Comparison of ENCODE assay signal across 8 cellular contexts in the genomic region with DNA sequence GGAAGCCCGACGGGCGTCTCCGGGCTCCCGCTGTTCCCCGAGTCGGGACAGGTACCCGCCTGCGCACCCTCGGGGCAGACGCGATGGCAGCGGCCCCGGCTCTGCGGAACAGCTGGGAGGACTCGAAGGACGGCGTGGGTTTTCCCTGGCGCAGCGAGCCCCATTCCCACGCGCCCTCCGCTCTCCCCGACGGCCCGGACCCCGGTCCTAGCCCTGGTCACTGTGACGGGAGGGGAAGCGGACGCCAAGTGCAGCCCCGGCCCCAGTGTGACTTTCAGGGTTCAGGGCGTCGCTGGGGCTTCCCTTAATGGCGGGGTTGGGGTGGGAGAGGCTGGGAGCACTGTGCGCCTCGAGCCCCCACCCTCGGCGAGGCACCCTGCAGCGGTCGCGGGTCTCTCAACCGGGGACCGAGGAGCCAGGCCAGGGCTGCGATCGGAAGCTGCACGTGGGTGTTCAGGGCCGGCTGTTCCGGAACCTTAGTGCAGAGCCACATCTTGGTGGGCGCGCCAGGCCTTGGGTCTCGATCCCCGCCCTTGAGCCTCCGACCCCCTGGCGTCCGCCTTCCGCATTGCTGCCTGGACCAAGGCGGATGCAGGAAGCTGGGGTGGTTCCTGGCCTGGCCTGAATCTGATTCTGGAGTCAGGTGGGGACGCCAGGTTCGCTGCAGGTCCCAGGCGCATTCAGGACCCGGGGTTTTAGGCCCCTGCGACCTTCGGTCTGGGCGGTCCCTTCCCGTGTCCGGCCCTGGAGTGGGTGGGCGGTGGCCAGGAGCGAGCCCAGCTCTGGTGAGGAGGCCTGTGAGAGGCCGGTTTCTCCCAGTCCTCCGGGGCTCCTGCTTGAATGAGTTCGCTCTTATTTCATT. TPM values are rescaled to one million over a fixed set of nuclear protein-coding genes. Genes with fewer than 3 reads are reported as not detected.
A peak's percentile ranks its signal among the peaks of the same experiment; 100 is the strongest.
DNase-seq lines count a peak whose midpoint lies in the region; ATAC-seq, FAIRE-seq and TF ChIP-seq lines count a peak whose summit lies in the region.

No MANE protein-coding gene starts in this region.

- no peak overlapping the region for H3K4me3 ChIP-seq in CD4-positive, CD25-positive, alpha-beta regulatory T cell (ENCODE audit: low read depth, low read length)

- no peak for FAIRE-seq in urothelium cell line (lab: Jason Lieb, UNC)

- no peaks in the 10 kb centered on the region for H3K27me3 ChIP-seq in CD4-positive, CD25-positive, alpha-beta regulatory T cell (ENCODE audit: control insufficient read depth, insufficient read depth, low read length)

- H3K36me3 ChIP-seq in CD4-positive, CD25-positive, alpha-beta regulatory T cell (ENCODE audit: control insufficient read depth, insufficient read depth, low read length): no peaks in the 10 kb centered on the region

- peak; percentile 78 for TF ChIP-seq CTCF in endothelial cell (IDR thresholded peaks at IDR 0.05; ENCODE audit: unreplicated experiment)
- TF ChIP-seq CTCF in osteocyte (IDR thresholded peaks at IDR 0.05): no peak

- peak overlapping the region; percentile 61 to 76 (median 66) for H3K4me3 Mint-ChIP-seq in CD4-positive, CD25-positive, alpha-beta regulatory T cell
- H3K4me3 Mint-ChIP-seq in endothelial cell (ENCODE audit: unreplicated experiment) (peak overlapping the region; percentile 11), osteocyte (ENCODE audit: unreplicated experiment) (no peak overlapping the region)

- peaks cover 8% of the 10 kb centered on the region for H3K4me1 ChIP-seq in CD4-positive, CD25-positive, alpha-beta regulatory T cell (ENCODE audit: control insufficient read depth, insufficient read depth, low read length, poor library complexity, severe bottlenecking)

- no peak overlapping the region for H3K27ac ChIP-seq in CD4-positive, CD25-positive, alpha-beta regulatory T cell (ENCODE audit: insufficient read depth, low read length, poor library complexity, severe bottlenecking)

- peak overlapping the region in 1 of 3 donors; percentile 77 for H3K27ac Mint-ChIP-seq in CD4-positive, CD25-positive, alpha-beta regulatory T cell
- H3K27ac Mint-ChIP-seq in endothelial cell (ENCODE audit: unreplicated experiment): peak overlapping the region; percentile 89
- peak overlapping the region; percentile 50 for H3K27ac Mint-ChIP-seq in osteocyte (ENCODE audit: unreplicated experiment)

- no peaks in the 10 kb centered on the region for H3K27me3 Mint-ChIP-seq in CD4-positive, CD25-positive, alpha-beta regulatory T cell
- H3K27me3 Mint-ChIP-seq in endothelial cell (ENCODE audit: unreplicated experiment): peaks cover 6% of the 10 kb centered on the region
- no peaks in the 10 kb centered on the region for H3K27me3 Mint-ChIP-seq in osteocyte (ENCODE audit: unreplicated experiment)

- peaks cover 0 to 2% (median 0%) of the 10 kb centered on the region in 7 donors for H3K9me3 Mint-ChIP-seq in CD4-positive, CD25-positive, alpha-beta regulatory T cell
- H3K9me3 Mint-ChIP-seq in endothelial cell (ENCODE audit: unreplicated experiment) (no peaks in the 10 kb centered on the region), osteocyte (ENCODE audit: unreplicated experiment) (no peaks in the 10 kb centered on the region)

- no peaks in the 10 kb centered on the region for H3K36me3 Mint-ChIP-seq in CD4-positive, CD25-positive, alpha-beta regulatory T cell
- no peaks in the 10 kb centered on the region for H3K36me3 Mint-ChIP-seq in endothelial cell (ENCODE audit: low read depth, unreplicated experiment)
- no peaks in the 10 kb centered on the region for H3K36me3 Mint-ChIP-seq in osteocyte (ENCODE audit: unreplicated experiment)

- no peaks in the 10 kb centered on the region for H3K9me3 ChIP-seq in CD4-positive, CD25-positive, alpha-beta regulatory T cell (ENCODE audit: control insufficient read depth in 2 of 2, low read length in 2 of 2)

- ATAC-seq in CD4-positive, CD25-positive, alpha-beta regulatory T cell (ENCODE audit: low read depth in 2 of 2): peak in 1 of 2 donors; percentile 21
- no peak for ATAC-seq in HG03025 (IDR thresholded peaks at IDR 0.05; ENCODE audit: low FRiP score, unreplicated experiment)

- H3K4me1 Mint-ChIP-seq in CD4-positive, CD25-positive, alpha-beta regulatory T cell: peaks cover 0 to 5% (median 4%) of the 10 kb centered on the region in 4 donors
- H3K4me1 Mint-ChIP-seq in endothelial cell (ENCODE audit: unreplicated experiment) (peaks cover 14% of the 10 kb centered on the region), osteocyte (ENCODE audit: unreplicated experiment) (peaks cover 7% of the 10 kb centered on the region)

- DNase-seq in CD4-positive, CD25-positive, alpha-beta regulatory T cell: peak; percentile 21 to 55 (median 23)
- peak; percentile 64 for DNase-seq in activated CD4-positive, alpha-beta T cell treated with anti-CD3 and anti-CD28 coated beads for 48 hours
- peak; percentile 83 for DNase-seq in endothelial cell (ENCODE audit: low spot score)
- no peak for DNase-seq in osteocyte (ENCODE audit: extremely low spot score, unreplicated experiment)
- no peak for DNase-seq in Kasumi-1 (lab: John Stamatoyannopoulos, UW)
- no peak for DNase-seq in urothelium cell line (ENCODE audit: low spot score)
- DNase-seq in GM19240 (ENCODE audit: insufficient read length, low spot score): no peak

RNA-seq across cellular contexts. Expression of a gene that starts 3.5 kb away (rescaled TPM):
- total RNA-seq in CD4-positive, CD25-positive, alpha-beta regulatory T cell: not detected
- polyA plus RNA-seq in CD4-positive, CD25-positive, alpha-beta regulatory T cell: not detected
- total RNA-seq in endothelial cell (ENCODE audit: unreplicated experiment) (18.8 TPM), osteocyte (not detected in 2 replicates)

RNA-seq across cellular contexts. Expression of a gene that starts 19.2 kb away (rescaled TPM):
- total RNA-seq in CD4-positive, CD25-positive, alpha-beta regulatory T cell: not detected
- polyA plus RNA-seq in CD4-positive, CD25-positive, alpha-beta regulatory T cell: not detected
- total RNA-seq in endothelial cell (ENCODE audit: unreplicated experiment) (3.6 TPM), osteocyte (not detected in 2 replicates)

RNA-seq across cellular contexts. Expression of a gene that starts 20.3 kb away (rescaled TPM):
- 2.1 TPM for total RNA-seq in CD4-positive, CD25-positive, alpha-beta regulatory T cell
- under 1 TPM in 1 of 4 donors, not detected in 3; 0.10 TPM for polyA plus RNA-seq in CD4-positive, CD25-positive, alpha-beta regulatory T cell
- 0.46 TPM for total RNA-seq in endothelial cell (ENCODE audit: unreplicated experiment)
- total RNA-seq in osteocyte: 0.31 TPM in 1 of 2 replicates, not detected in the other

RNA-seq across cellular contexts. Expression of a gene that starts 39.1 kb away (rescaled TPM):
- 95.2 TPM for total RNA-seq in CD4-positive, CD25-positive, alpha-beta regulatory T cell
- polyA plus RNA-seq in CD4-positive, CD25-positive, alpha-beta regulatory T cell: 100 to 1,000 TPM; 248 to 308 (median 277) TPM
- total RNA-seq in endothelial cell (ENCODE audit: unreplicated experiment) (101 TPM), osteocyte (83.6 and 99.1 TPM in 2 replicates)

RNA-seq across cellular contexts. Expression of a gene that starts 48.2 kb away (rescaled TPM):
- 6.1 TPM for total RNA-seq in CD4-positive, CD25-positive, alpha-beta regulatory T cell
- polyA plus RNA-seq in CD4-positive, CD25-positive, alpha-beta regulatory T cell: 1 to 10 TPM; 1.0 to 2.6 (median 1.9) TPM
- total RNA-seq in endothelial cell (ENCODE audit: unreplicated experiment) (2.9 TPM), osteocyte (not detected in 2 replicates)

Comparison
In these comparisons a context has a peak if more than half of its experiments do, and no peak if none do; other contexts are left out.
1. DNase-seq: peak in CD4-positive, CD25-positive, alpha-beta regulatory T cell (3 of 3), activated CD4-positive, alpha-beta T cell treated with anti-CD3 and anti-CD28 coated beads for 48 hours (single experiment) and endothelial cell (single experiment); none in osteocyte (single experiment), Kasumi-1 (0 of 2), urothelium cell line (single experiment) and GM19240 (single experiment).
2. RNA of a gene that starts 3.5 kb away (total RNA-seq): 18.8 TPM in endothelial cell (single experiment); not detected in CD4-positive, CD25-positive, alpha-beta regulatory T cell (single experiment) and not detected in osteocyte; every median in the first group is over 10 times any median in the second.